Comparison of ENCODE assay signal across 1 cellular context in genomic region chr10:91163269-91163708, GRCh38.
A peak's percentile ranks its signal among the peaks of the same experiment; 100 is the strongest.
TF ChIP-seq lines count a peak whose summit lies in the region.

No MANE protein-coding gene starts in this region.

TF ChIP-seq in GM12878, 131 proteins besides CTCF, POLR2A, EP300 and RAD21 (continued from another document and continues in another):
- no peak for TF ChIP-seq EED (IDR thresholded peaks at IDR 0.05; ENCODE audit: low read depth)
- TF ChIP-seq EZH2 (IDR thresholded peaks at IDR 0.05; ENCODE audit: borderline replicate concordance, control insufficient read depth, low read depth, low read length) = no peak
- no peak for TF ChIP-seq NBN (IDR thresholded peaks at IDR 0.05)
- no peak for TF ChIP-seq GABPA (IDR thresholded peaks at IDR 0.05; ENCODE audit: low read depth)
- no peak for TF ChIP-seq RUNX3 (IDR thresholded peaks at IDR 0.05; ENCODE audit: low read length)
- no peak for TF ChIP-seq CBFB (IDR thresholded peaks at IDR 0.05; ENCODE audit: low read depth)
- no peak for TF ChIP-seq ZBTB11 (CRISPR knock-in tag; IDR thresholded peaks at IDR 0.05)
- TF ChIP-seq BMI1 (IDR thresholded peaks at IDR 0.05; ENCODE audit: borderline replicate concordance) = no peak
- no peak for TF ChIP-seq SPI1 (IDR thresholded peaks at IDR 0.05; ENCODE audit: borderline replicate concordance, insufficient read depth, low read depth, low read length)
- 0 out of 2 replicates have a peak, but pooled peaks have one; percentile 30 for TF ChIP-seq RB1 (IDR thresholded peaks at IDR 0.05; ENCODE audit: borderline replicate concordance)
- no peak; the same call in 1 of the 2 replicates for TF ChIP-seq PAX5 (IDR thresholded peaks at IDR 0.05; ENCODE audit: borderline replicate concordance, low read depth, low read length)
- TF ChIP-seq KAT2A (conservative IDR thresholded peaks at IDR 0.05; ENCODE audit: control insufficient read depth, low read depth, low read length) = no peak
- TF ChIP-seq GATAD2B (conservative IDR thresholded peaks at IDR 0.05; ENCODE audit: low read depth) = no peak; the same call in 1 of the 2 replicates
- TF ChIP-seq, protein P1, sequence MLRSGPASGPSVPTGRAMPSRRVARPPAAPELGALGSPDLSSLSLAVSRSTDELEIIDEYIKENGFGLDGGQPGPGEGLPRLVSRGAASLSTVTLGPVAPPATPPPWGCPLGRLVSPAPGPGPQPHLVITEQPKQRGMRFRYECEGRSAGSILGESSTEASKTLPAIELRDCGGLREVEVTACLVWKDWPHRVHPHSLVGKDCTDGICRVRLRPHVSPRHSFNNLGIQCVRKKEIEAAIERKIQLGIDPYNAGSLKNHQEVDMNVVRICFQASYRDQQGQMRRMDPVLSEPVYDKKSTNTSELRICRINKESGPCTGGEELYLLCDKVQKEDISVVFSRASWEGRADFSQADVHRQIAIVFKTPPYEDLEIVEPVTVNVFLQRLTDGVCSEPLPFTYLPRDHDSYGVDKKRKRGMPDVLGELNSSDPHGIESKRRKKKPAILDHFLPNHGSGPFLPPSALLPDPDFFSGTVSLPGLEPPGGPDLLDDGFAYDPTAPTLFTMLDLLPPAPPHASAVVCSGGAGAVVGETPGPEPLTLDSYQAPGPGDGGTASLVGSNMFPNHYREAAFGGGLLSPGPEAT (IDR thresholded peaks at IDR 0.05; ENCODE audit: low read depth) = no peak
- no peak for TF ChIP-seq KLF5 (IDR thresholded peaks at IDR 0.05; ENCODE audit: partially characterized antibody)
- TF ChIP-seq FOXM1 (IDR thresholded peaks at IDR 0.05; ENCODE audit: low read depth, low read length) = no peak
- 0 out of 2 replicates have a peak, but pooled peaks have one; percentile 43 for TF ChIP-seq CHD2 (IDR thresholded peaks at IDR 0.05; ENCODE audit: borderline replicate concordance, low read depth, low read length)
- no peak for TF ChIP-seq SUPT20H (IDR thresholded peaks at IDR 0.05; ENCODE audit: borderline replicate concordance, control insufficient read depth, low read depth, low read length)
- TF ChIP-seq HDAC6 (IDR thresholded peaks at IDR 0.05; ENCODE audit: unreplicated experiment) = peak; percentile 74
- peak; percentile 34; the same call in 1 of the 2 replicates for TF ChIP-seq NR2C1 (IDR thresholded peaks at IDR 0.05)
- TF ChIP-seq CREM (IDR thresholded peaks at IDR 0.05; ENCODE audit: low read depth) = peak; percentile 59
- TF ChIP-seq ZNF24 (IDR thresholded peaks at IDR 0.05) = no peak
- 0 out of 2 replicates have a peak, but pooled peaks have one; percentile 41 for TF ChIP-seq SMARCA5 (IDR thresholded peaks at IDR 0.05)
- TF ChIP-seq BRCA1 (IDR thresholded peaks at IDR 0.05; ENCODE audit: low read depth, low read length) = no peak
- TF ChIP-seq SKIL (IDR thresholded peaks at IDR 0.05; ENCODE audit: low read depth, poor library complexity, severe bottlenecking) = no peak
- no peak for TF ChIP-seq TBL1XR1 (IDR thresholded peaks at IDR 0.05; ENCODE audit: low read depth, low read length)
- TF ChIP-seq SRF (IDR thresholded peaks at IDR 0.05; ENCODE audit: low read depth in 2 of 2, low read length in 2 of 2) = no peak
- no peak for TF ChIP-seq SIN3A (IDR thresholded peaks at IDR 0.05; ENCODE audit: low read depth, low read length)
- TF ChIP-seq, protein P2, sequence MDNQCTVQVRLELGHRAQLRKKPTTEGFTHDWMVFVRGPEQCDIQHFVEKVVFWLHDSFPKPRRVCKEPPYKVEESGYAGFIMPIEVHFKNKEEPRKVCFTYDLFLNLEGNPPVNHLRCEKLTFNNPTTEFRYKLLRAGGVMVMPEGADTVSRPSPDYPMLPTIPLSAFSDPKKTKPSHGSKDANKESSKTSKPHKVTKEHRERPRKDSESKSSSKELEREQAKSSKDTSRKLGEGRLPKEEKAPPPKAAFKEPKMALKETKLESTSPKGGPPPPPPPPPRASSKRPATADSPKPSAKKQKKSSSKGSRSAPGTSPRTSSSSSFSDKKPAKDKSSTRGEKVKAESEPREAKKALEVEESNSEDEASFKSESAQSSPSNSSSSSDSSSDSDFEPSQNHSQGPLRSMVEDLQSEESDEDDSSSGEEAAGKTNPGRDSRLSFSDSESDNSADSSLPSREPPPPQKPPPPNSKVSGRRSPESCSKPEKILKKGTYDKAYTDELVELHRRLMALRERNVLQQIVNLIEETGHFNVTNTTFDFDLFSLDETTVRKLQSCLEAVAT (IDR thresholded peaks at IDR 0.05) = no peak
- no peak for TF ChIP-seq TCF12 (IDR thresholded peaks at IDR 0.05; ENCODE audit: low read depth, low read length)
- no peak for TF ChIP-seq CEBPB (IDR thresholded peaks at IDR 0.05; ENCODE audit: borderline replicate concordance in 1 of 2, low read depth in 2 of 2, low read length in 2 of 2)
- TF ChIP-seq IRF4 (IDR thresholded peaks at IDR 0.05; ENCODE audit: low read depth, low read length) = no peak
- peak; percentile 41; the same call in 1 of the 3 replicates for TF ChIP-seq POU2F2 (IDR thresholded peaks at IDR 0.05; ENCODE audit: borderline replicate concordance, low read depth, low read length)
- no peak for TF ChIP-seq CHD4 (IDR thresholded peaks at IDR 0.05)
- TF ChIP-seq NRF1 (conservative IDR thresholded peaks at IDR 0.05; ENCODE audit: low read depth, low read length) = no peak
- TF ChIP-seq, protein P3, sequence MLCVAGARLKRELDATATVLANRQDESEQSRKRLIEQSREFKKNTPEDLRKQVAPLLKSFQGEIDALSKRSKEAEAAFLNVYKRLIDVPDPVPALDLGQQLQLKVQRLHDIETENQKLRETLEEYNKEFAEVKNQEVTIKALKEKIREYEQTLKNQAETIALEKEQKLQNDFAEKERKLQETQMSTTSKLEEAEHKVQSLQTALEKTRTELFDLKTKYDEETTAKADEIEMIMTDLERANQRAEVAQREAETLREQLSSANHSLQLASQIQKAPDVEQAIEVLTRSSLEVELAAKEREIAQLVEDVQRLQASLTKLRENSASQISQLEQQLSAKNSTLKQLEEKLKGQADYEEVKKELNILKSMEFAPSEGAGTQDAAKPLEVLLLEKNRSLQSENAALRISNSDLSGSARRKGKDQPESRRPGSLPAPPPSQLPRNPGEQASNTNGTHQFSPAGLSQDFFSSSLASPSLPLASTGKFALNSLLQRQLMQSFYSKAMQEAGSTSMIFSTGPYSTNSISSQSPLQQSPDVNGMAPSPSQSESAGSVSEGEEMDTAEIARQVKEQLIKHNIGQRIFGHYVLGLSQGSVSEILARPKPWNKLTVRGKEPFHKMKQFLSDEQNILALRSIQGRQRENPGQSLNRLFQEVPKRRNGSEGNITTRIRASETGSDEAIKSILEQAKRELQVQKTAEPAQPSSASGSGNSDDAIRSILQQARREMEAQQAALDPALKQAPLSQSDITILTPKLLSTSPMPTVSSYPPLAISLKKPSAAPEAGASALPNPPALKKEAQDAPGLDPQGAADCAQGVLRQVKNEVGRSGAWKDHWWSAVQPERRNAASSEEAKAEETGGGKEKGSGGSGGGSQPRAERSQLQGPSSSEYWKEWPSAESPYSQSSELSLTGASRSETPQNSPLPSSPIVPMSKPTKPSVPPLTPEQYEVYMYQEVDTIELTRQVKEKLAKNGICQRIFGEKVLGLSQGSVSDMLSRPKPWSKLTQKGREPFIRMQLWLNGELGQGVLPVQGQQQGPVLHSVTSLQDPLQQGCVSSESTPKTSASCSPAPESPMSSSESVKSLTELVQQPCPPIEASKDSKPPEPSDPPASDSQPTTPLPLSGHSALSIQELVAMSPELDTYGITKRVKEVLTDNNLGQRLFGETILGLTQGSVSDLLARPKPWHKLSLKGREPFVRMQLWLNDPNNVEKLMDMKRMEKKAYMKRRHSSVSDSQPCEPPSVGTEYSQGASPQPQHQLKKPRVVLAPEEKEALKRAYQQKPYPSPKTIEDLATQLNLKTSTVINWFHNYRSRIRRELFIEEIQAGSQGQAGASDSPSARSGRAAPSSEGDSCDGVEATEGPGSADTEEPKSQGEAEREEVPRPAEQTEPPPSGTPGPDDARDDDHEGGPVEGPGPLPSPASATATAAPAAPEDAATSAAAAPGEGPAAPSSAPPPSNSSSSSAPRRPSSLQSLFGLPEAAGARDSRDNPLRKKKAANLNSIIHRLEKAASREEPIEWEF (IDR thresholded peaks at IDR 0.05; ENCODE audit: insufficient replicate concordance, low read depth, low read length) = no peak
- no peak for TF ChIP-seq MTA2 (IDR thresholded peaks at IDR 0.05; ENCODE audit: low read depth)
- TF ChIP-seq RBBP5 (conservative IDR thresholded peaks at IDR 0.05) = no peak
- peak; percentile 49; the same call in 1 of the 2 replicates for TF ChIP-seq MXI1 (IDR thresholded peaks at IDR 0.05; ENCODE audit: low read depth, low read length)
- no peak for TF ChIP-seq MEF2B (IDR thresholded peaks at IDR 0.05; ENCODE audit: partially characterized antibody, poor library complexity, severe bottlenecking)
- TF ChIP-seq TAF1 (IDR thresholded peaks at IDR 0.05; ENCODE audit: borderline replicate concordance, low read depth, low read length) = peak; percentile 22; the same call in 1 of the 2 replicates
- no peak for TF ChIP-seq NFYA (IDR thresholded peaks at IDR 0.05; ENCODE audit: borderline replicate concordance, low read depth, low read length)
- TF ChIP-seq, protein P4, sequence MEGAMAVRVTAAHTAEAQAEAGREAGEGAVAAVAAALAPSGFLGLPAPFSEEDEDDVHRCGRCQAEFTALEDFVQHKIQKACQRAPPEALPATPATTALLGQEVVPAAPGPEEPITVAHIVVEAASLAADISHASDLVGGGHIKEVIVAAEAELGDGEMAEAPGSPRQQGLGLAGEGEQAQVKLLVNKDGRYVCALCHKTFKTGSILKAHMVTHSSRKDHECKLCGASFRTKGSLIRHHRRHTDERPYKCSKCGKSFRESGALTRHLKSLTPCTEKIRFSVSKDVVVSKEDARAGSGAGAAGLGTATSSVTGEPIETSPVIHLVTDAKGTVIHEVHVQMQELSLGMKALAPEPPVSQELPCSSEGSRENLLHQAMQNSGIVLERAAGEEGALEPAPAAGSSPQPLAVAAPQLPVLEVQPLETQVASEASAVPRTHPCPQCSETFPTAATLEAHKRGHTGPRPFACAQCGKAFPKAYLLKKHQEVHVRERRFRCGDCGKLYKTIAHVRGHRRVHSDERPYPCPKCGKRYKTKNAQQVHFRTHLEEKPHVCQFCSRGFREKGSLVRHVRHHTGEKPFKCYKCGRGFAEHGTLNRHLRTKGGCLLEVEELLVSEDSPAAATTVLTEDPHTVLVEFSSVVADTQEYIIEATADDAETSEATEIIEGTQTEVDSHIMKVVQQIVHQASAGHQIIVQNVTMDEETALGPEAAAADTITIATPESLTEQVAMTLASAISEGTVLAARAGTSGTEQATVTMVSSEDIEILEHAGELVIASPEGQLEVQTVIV (IDR thresholded peaks at IDR 0.05; ENCODE audit: borderline replicate concordance, partially characterized antibody) = no peak
- no peak for TF ChIP-seq JUND (IDR thresholded peaks at IDR 0.05; ENCODE audit: low read depth, low read length)
- TF ChIP-seq CHD1 (IDR thresholded peaks at IDR 0.05; ENCODE audit: low read depth, low read length) = no peak
- no peak for TF ChIP-seq ZBED1 (IDR thresholded peaks at IDR 0.05; ENCODE audit: borderline replicate concordance)
- TF ChIP-seq DPF2 (IDR thresholded peaks at IDR 0.05) = peak; percentile 75; the same call in 1 of the 2 replicates
- no peak for TF ChIP-seq RCOR1 (conservative IDR thresholded peaks at IDR 0.05; ENCODE audit: low read depth, low read length)
- no peak for TF ChIP-seq E2F4 (IDR thresholded peaks at IDR 0.05; ENCODE audit: low read depth, low read length)
- peak; percentile 82 for TF ChIP-seq POLR2AphosphoS5 (IDR thresholded peaks at IDR 0.05; ENCODE audit: low read length)
- TF ChIP-seq SREBF1 (IDR thresholded peaks at IDR 0.05; ENCODE audit: low read length) = no peak
- TF ChIP-seq ESRRA (IDR thresholded peaks at IDR 0.05; ENCODE audit: low read length) = no peak
